11 cellular contexts compared by ENCODE assay signal in genomic region chr5:134594797-134595457, GRCh38. TPM values are rescaled to one million over a fixed set of nuclear protein-coding genes. Genes with fewer than 3 reads are reported as not detected.
DNase-seq lines count a peak whose midpoint lies in the region; ATAC-seq, FAIRE-seq and TF ChIP-seq lines count a peak whose summit lies in the region.
"Had no signal": no experiment of that assay in that cellular context is flagged by ENCODE, and none has a peak within 500 bp of the region (broad histone marks: within the 10 kb centered on the region; RNA-seq: fewer than 3 reads in every experiment).

No MANE protein-coding gene starts in this region.

- peak; percentile 68 for ATAC-seq in HG02642 (IDR thresholded peaks at IDR 0.05; ENCODE audit: poor library complexity, unreplicated experiment)
- ATAC-seq in stimulated activated naive B cell treated with anti-CD40 and anti-IgM and Interleukin-4, amounts not matched to agents 10 μg/mL and 1 μg/mL and 100 μg/mL, for 72 hours (replicated peaks), result no peak
- no peak for ATAC-seq in pancreas
- ATAC-seq: gastroesophageal sphincter had no signal

- H3K27me3 ChIP-seq in pancreas, result no peaks in the 10 kb centered on the region
- H3K27me3 ChIP-seq: gastroesophageal sphincter had no signal

- H3K36me3 Mint-ChIP-seq in activated naive CD4-positive, alpha-beta T cell treated with anti-CD3 and anti-CD28 coated beads, Interleukin-2, amount 10 ng/mL, durations not matched to agents 7 days and 5 days, result peaks cover 2% of the 10 kb centered on the region
- peaks cover 0 to 4% of the 10 kb centered on the region in 2 donors for H3K36me3 Mint-ChIP-seq in stimulated activated naive B cell treated with anti-CD40 and anti-IgM and Interleukin-4, amounts not matched to agents 10 μg/mL and 1 μg/mL and 100 μg/mL, for 72 hours

- peak overlapping the region; percentile 78 for H3K27ac Mint-ChIP-seq in activated naive CD4-positive, alpha-beta T cell treated with anti-CD3 and anti-CD28 coated beads, Interleukin-2, amount 10 ng/mL, durations not matched to agents 7 days and 5 days
- peak overlapping the region; percentile 28 for H3K27ac Mint-ChIP-seq in stimulated activated naive B cell treated with anti-CD40 and anti-IgM and Interleukin-4, amounts not matched to agents 10 μg/mL and 1 μg/mL and 100 μg/mL, for 72 hours

- peak; percentile 53 for DNase-seq in activated naive CD4-positive, alpha-beta T cell treated with anti-CD3 and anti-CD28 coated beads, Interleukin-2, amount 10 ng/mL, durations not matched to agents 7 days and 5 days
- DNase-seq in activated naive CD4-positive, alpha-beta T cell (lab: John Stamatoyannopoulos, UW), result no peak
- DNase-seq in NCI-H510A (lab: John Stamatoyannopoulos, UW) (peak; percentile 37), KG1 (lab: John Stamatoyannopoulos, UW) (no peak), pancreas (no peak), substantia nigra (lab: John Stamatoyannopoulos, UW) (no peak)
- no peak for DNase-seq in stimulated activated naive B cell treated with anti-CD40 and anti-IgM and Interleukin-4, amounts not matched to agents 10 μg/mL and 1 μg/mL and 100 μg/mL, for 72 hours
- DNase-seq: nucleus accumbens; stimulated activated naive CD4-positive, alpha-beta T cell treated with Interleukin-2 at 50 U/mL for 16 hours had no signal

- no peak overlapping the region for H3K4me3 Mint-ChIP-seq in activated naive CD4-positive, alpha-beta T cell treated with anti-CD3 and anti-CD28 coated beads, Interleukin-2, amount 10 ng/mL, durations not matched to agents 7 days and 5 days
- H3K4me3 Mint-ChIP-seq in stimulated activated naive B cell treated with anti-CD40 and anti-IgM and Interleukin-4, amounts not matched to agents 10 μg/mL and 1 μg/mL and 100 μg/mL, for 72 hours, result no peak overlapping the region

- no peaks in the 10 kb centered on the region for H3K27me3 Mint-ChIP-seq in activated naive CD4-positive, alpha-beta T cell treated with anti-CD3 and anti-CD28 coated beads, Interleukin-2, amount 10 ng/mL, durations not matched to agents 7 days and 5 days
- H3K27me3 Mint-ChIP-seq in stimulated activated naive B cell treated with anti-CD40 and anti-IgM and Interleukin-4, amounts not matched to agents 10 μg/mL and 1 μg/mL and 100 μg/mL, for 72 hours, result no peaks in the 10 kb centered on the region

- H3K4me3 ChIP-seq in pancreas, result no peak overlapping the region
- H3K4me3 ChIP-seq: gastroesophageal sphincter had no signal

- no peaks in the 10 kb centered on the region for H3K9me3 ChIP-seq in pancreas
- H3K9me3 ChIP-seq: gastroesophageal sphincter had no signal

- H3K27ac ChIP-seq in pancreas, result no peak overlapping the region
- H3K27ac ChIP-seq in substantia nigra (ENCODE audit: low read depth, low read length, poor library complexity, severe bottlenecking), result no peak overlapping the region
- H3K27ac ChIP-seq: gastroesophageal sphincter had no signal

- intact Hi-C loops in pancreas (cut with DNase I), result no loop called here

- no peaks in the 10 kb centered on the region for H3K36me3 ChIP-seq in pancreas
- H3K36me3 ChIP-seq: gastroesophageal sphincter had no signal

- H3K9me3 Mint-ChIP-seq in activated naive CD4-positive, alpha-beta T cell treated with anti-CD3 and anti-CD28 coated beads, Interleukin-2, amount 10 ng/mL, durations not matched to agents 7 days and 5 days, result no peaks in the 10 kb centered on the region
- H3K9me3 Mint-ChIP-seq in stimulated activated naive B cell treated with anti-CD40 and anti-IgM and Interleukin-4, amounts not matched to agents 10 μg/mL and 1 μg/mL and 100 μg/mL, for 72 hours, result no peaks in the 10 kb centered on the region

- no peak for FAIRE-seq in pancreas (lab: Jason Lieb, UNC)

- WGBS in pancreas, 2 donors, result 87 to 93% methylated on average over 3 of the region's 3 CpGs

- no peak for TF ChIP-seq CTCF in pancreas (IDR thresholded peaks at IDR 0.05)

- peaks cover 31% of the 10 kb centered on the region for H3K4me1 Mint-ChIP-seq in activated naive CD4-positive, alpha-beta T cell treated with anti-CD3 and anti-CD28 coated beads, Interleukin-2, amount 10 ng/mL, durations not matched to agents 7 days and 5 days
- peaks cover 4% of the 10 kb centered on the region in 2 donors for H3K4me1 Mint-ChIP-seq in stimulated activated naive B cell treated with anti-CD40 and anti-IgM and Interleukin-4, amounts not matched to agents 10 μg/mL and 1 μg/mL and 100 μg/mL, for 72 hours

- no peaks in the 10 kb centered on the region for H3K4me1 ChIP-seq in pancreas

- CTCF ChIA-PET in activated naive CD4-positive, alpha-beta T cell treated with anti-CD3 and anti-CD28 coated beads, Interleukin-2, amount 10 ng/mL, durations not matched to agents 7 days and 5 days (lab: Charles Lee), result interaction anchor here (0.9 to 1.6 kb wide), 3 partner anchors 8 to 14 kb away, joined by 3 to 6 read pairs (median 4); no protein-coding TSS in a partner anchor

RNA-seq across cellular contexts. Expression of gene SAR1B, which starts 37.7 kb away (rescaled TPM):
- total RNA-seq in pancreas, result 10 to 100 TPM; 31.6 to 42.8 (median 39.5) TPM
- polyA plus RNA-seq in pancreas, result 10 to 100 TPM; 11.1 to 21.2 TPM

RNA-seq across cellular contexts. Expression of gene SEC24A, which starts 53.7 kb away (rescaled TPM):
- 10 to 100 TPM in 4 of 6 donors, 1 to 10 TPM in 2; 9.4 to 18.1 (median 11.5) TPM for total RNA-seq in pancreas
- polyA plus RNA-seq in pancreas, result 1 to 10 TPM; 3.4 to 4.4 TPM

Comparison
In these comparisons a context has a peak if more than half of its experiments do, and no peak if none do; other contexts are left out.
1. DNase-seq: peak in activated naive CD4-positive, alpha-beta T cell treated with anti-CD3 and anti-CD28 coated beads, Interleukin-2, amount 10 ng/mL, durations not matched to agents 7 days and 5 days (single experiment) and NCI-H510A (single experiment); none in activated naive CD4-positive, alpha-beta T cell (0 of 4), stimulated activated naive B cell treated with anti-CD40 and anti-IgM and Interleukin-4, amounts not matched to agents 10 μg/mL and 1 μg/mL and 100 μg/mL, for 72 hours (single experiment), KG1 (single experiment), pancreas (0 of 6) and substantia nigra (0 of 49).